Comparison of ENCODE assay signal across 12 cellular contexts in genomic region chr20:62778058-62778457, GRCh38. TPM values are rescaled to one million over a fixed set of nuclear protein-coding genes. Genes with fewer than 3 reads are reported as not detected.
"Had no signal": no experiment of that assay in that cellular context is flagged by ENCODE, and none has a peak within 500 bp of the region (broad histone marks: within the 10 kb centered on the region; RNA-seq: fewer than 3 reads in every experiment).

No MANE protein-coding gene starts in this region.

- ATAC-seq: activated T-cell treated with anti-CD3 and anti-CD28 coated beads, Interleukin-2, amount 50 U/mL, for 72 hours; right cardiac atrium; SK-N-SH treated with all-trans-retinoic acid at 6 μM for 48 hours had no signal

- DNase-seq: activated T-cell treated with anti-CD3 and anti-CD28 coated beads, Interleukin-2, amount 50 U/mL, for 72 hours; foreskin melanocyte; immature natural killer cell; mesenchymal stem cell; right cardiac atrium; stimulated activated CD4-positive, alpha-beta T cell treated with anti-CD3 and anti-CD28 coated beads, Interleukin-4, amount 100 ng/mL, for 4 hours; stimulated activated CD8-positive, alpha-beta memory T cell treated with anti-CD3 and anti-CD28 coated beads, Interleukin-4, amount 100 ng/mL, for 48 hours had no signal

- H3K27ac Mint-ChIP-seq: activated T-cell treated with anti-CD3 and anti-CD28 coated beads, Interleukin-2, amount 50 U/mL, for 72 hours; WTC11 had no signal

- H3K9me3 Mint-ChIP-seq: immature natural killer cell; stimulated activated naive CD8-positive, alpha-beta T cell treated with anti-CD3 and anti-CD28 coated beads, Interleukin-15, Interleukin-2, amounts not matched to agents 100 ng/mL and 50 ng/mL, for 24 hours; WTC11 had no signal

- H3K36me3 Mint-ChIP-seq: immature natural killer cell, WTC11 had no signal

- H3K4me3 Mint-ChIP-seq: stimulated activated naive CD8-positive, alpha-beta T cell treated with anti-CD3 and anti-CD28 coated beads, Interleukin-15, Interleukin-2, amounts not matched to agents 100 ng/mL and 50 ng/mL, for 24 hours; T-helper 1 cell treated with Interleukin-12 subunit alpha and Interleukin-12 subunit beta and Interleukin-4 antibody, amounts not matched to agents 30 μg/mL and 1 μg/mL, for 36 hours; WTC11 had no signal

- H3K27me3 Mint-ChIP-seq: stimulated activated naive CD8-positive, alpha-beta T cell treated with anti-CD3 and anti-CD28 coated beads, Interleukin-15, Interleukin-2, amounts not matched to agents 100 ng/mL and 50 ng/mL, for 24 hours had no signal

RNA-seq across cellular contexts. Expression of gene COL9A3, which starts 38.8 kb away (rescaled TPM):
- total RNA-seq: osteoblast had no signal
